Comparison of ENCODE assay signal across 22 cellular contexts in the genomic region with DNA sequence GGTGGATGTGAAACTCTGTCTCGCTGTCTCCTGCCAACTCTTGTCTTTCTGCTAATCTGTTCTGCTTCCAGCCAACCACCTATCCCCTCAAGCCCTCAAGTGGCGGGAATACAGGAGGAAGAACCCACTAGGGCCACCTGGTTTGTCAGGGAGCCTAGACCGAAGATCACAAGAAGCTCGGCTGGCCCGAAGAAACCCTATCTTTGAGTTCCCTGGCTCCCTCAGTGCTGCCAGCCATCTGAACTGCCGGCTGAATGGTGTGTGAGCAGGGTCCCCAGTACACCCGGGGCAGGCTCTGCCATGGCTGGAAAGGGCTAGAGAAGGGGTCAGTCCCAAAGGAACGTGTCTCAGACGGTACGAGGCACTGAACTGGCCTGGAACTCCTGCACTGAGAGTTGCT. TPM values are rescaled to one million over a fixed set of nuclear protein-coding genes. Genes with fewer than 3 reads are reported as not detected.
DNase-seq lines count a peak whose midpoint lies in the region; ATAC-seq and TF ChIP-seq lines count a peak whose summit lies in the region.
"Had no signal": no experiment of that assay in that cellular context is flagged by ENCODE, and none has a peak within 500 bp of the region (broad histone marks: within the 10 kb centered on the region; RNA-seq: fewer than 3 reads in every experiment).

No MANE protein-coding gene starts in this region.

- peak overlapping the region; percentile 20 to 81 (median 34) for H3K27ac ChIP-seq in esophagus muscularis mucosa (replicated peaks in 1 of 4)
- peak overlapping the region; percentile 83 to 95 (median 90) for H3K27ac ChIP-seq in gastrocnemius medialis
- H3K27ac ChIP-seq: 22Rv1; BLaER1 treated with 17β-estradiol and CSF1 and Interleukin-3, amounts not matched to agents 10 nM and 100 nM; Peyer's patch had no signal

- TF ChIP-seq EP300 in esophagus muscularis mucosa (IDR thresholded peaks at IDR 0.05): no peak

- TF ChIP-seq POLR2A in esophagus muscularis mucosa (IDR thresholded peaks at IDR 0.05; ENCODE audit: low read depth) (no peak), gastrocnemius medialis (IDR thresholded peaks at IDR 0.05) (no peak)

- DNase-seq in T-helper 2 cell treated with Interferon-gamma antibody and Interleukin-4, amounts not matched to agents 5 μg/mL and 100 μg/mL, for 36 hours (ENCODE audit: low spot score): no peak
- DNase-seq in T-helper 2 cell: no peak
- no peak for DNase-seq in esophagus muscularis mucosa (ENCODE audit: extremely low spot score)
- no peak for DNase-seq in gastrocnemius medialis
- DNase-seq in posterior cingulate gyrus: no peak
- DNase-seq in posterior vena cava (ENCODE audit: low spot score): no peak
- no peak for DNase-seq in SIG-M5 treated with dmso at 0.1 percent for 504 hours (lab: John Stamatoyannopoulos, UW; ENCODE audit: unreplicated experiment)
- DNase-seq: Caco-2; CD4-positive, alpha-beta memory T cell; DMS153; GOT3; HCEC 1CT; MV-4-11; NCI-H1105 treated with DMSO at 0.1 percent for 48 hours; NCI-H2029 treated with DMSO at 0.1 percent for 48 hours; NCI-H2171; NCI-H524 treated with DMSO at 0.1 percent for 48 hours; Peyer's patch had no signal

- intact Hi-C loops in esophagus muscularis mucosa (cut with DNase I): loop anchor here (2.0 kb wide), 1 partner anchor 67 kb away; no protein-coding TSS in a partner anchor
- intact Hi-C loops in gastrocnemius medialis (cut with DNase I; ENCODE audit: low total_unique reads): loop anchor here (2.0 to 10.0 kb wide), 2 partner anchors 45 to 271 kb away; no protein-coding TSS in a partner anchor
- intact Hi-C loops in posterior cingulate gyrus (cut with DNase I): loop anchor here (10.0 kb wide), 1 partner anchor 281 kb away; no protein-coding TSS in a partner anchor
- intact Hi-C loops in posterior vena cava (cut with DNase I): loop anchor here (2.0 to 10.0 kb wide), 3 partner anchors 65 to 441 kb away; a partner anchor contains a TSS

- H3K4me3 ChIP-seq in esophagus muscularis mucosa: no peak overlapping the region
- H3K4me3 ChIP-seq in gastrocnemius medialis: no peak overlapping the region
- H3K4me3 ChIP-seq: BLaER1 treated with 17β-estradiol and CSF1 and Interleukin-3, amounts not matched to agents 10 nM and 100 nM; Peyer's patch had no signal

- 80% methylated on average over 9 of the region's 10 CpGs for WGBS in esophagus muscularis mucosa

- no peaks in the 10 kb centered on the region for H3K9me3 Mint-ChIP-seq in T-helper 2 cell treated with Interferon-gamma antibody and Interleukin-4, amounts not matched to agents 5 μg/mL and 100 μg/mL, for 36 hours
- H3K9me3 Mint-ChIP-seq: CD4-positive, alpha-beta memory T cell; IgD-negative memory B cell had no signal

- TF ChIP-seq CTCF in esophagus muscularis mucosa (IDR thresholded peaks at IDR 0.05): no peak
- TF ChIP-seq CTCF in gastrocnemius medialis (IDR thresholded peaks at IDR 0.05 in 4 of 5, conservative IDR thresholded peaks at IDR 0.05 in 1 of 5): no peak

- H3K36me3 Mint-ChIP-seq in T-helper 2 cell treated with Interferon-gamma antibody and Interleukin-4, amounts not matched to agents 5 μg/mL and 100 μg/mL, for 36 hours (ENCODE audit: low read depth): no peaks in the 10 kb centered on the region
- H3K36me3 Mint-ChIP-seq: CD4-positive, alpha-beta memory T cell; IgD-negative memory B cell had no signal

- in situ Hi-C loops in gastrocnemius medialis (cut with MboI; ENCODE audit: low sequenced_read_pairs in 4 of 4): loop anchor here in 2 of 4 donors (10.0 to 25.0 kb wide), 3 partner anchors 106 to 444 kb away; a partner anchor contains a TSS

- H3K27me3 Mint-ChIP-seq in T-helper 2 cell treated with Interferon-gamma antibody and Interleukin-4, amounts not matched to agents 5 μg/mL and 100 μg/mL, for 36 hours (ENCODE audit: low read depth): no peaks in the 10 kb centered on the region
- H3K27me3 Mint-ChIP-seq: CD4-positive, alpha-beta memory T cell; IgD-negative memory B cell had no signal

- H3K36me3 ChIP-seq in esophagus muscularis mucosa (peaks cover 53 to 67% (median 62%) of the 10 kb centered on the region in 4 donors), gastrocnemius medialis (peaks cover 0 to 44% of the 10 kb centered on the region in 2 donors)

- H3K27ac Mint-ChIP-seq in T-helper 2 cell treated with Interferon-gamma antibody and Interleukin-4, amounts not matched to agents 5 μg/mL and 100 μg/mL, for 36 hours: peak overlapping the region; percentile 29
- H3K27ac Mint-ChIP-seq: IgD-negative memory B cell had no signal

- H3K4me3 Mint-ChIP-seq in T-helper 2 cell treated with Interferon-gamma antibody and Interleukin-4, amounts not matched to agents 5 μg/mL and 100 μg/mL, for 36 hours: no peak overlapping the region
- H3K4me3 Mint-ChIP-seq: CD4-positive, alpha-beta memory T cell; IgD-negative memory B cell had no signal

- H3K9me3 ChIP-seq in esophagus muscularis mucosa: no peaks in the 10 kb centered on the region
- H3K9me3 ChIP-seq in gastrocnemius medialis: no peaks in the 10 kb centered on the region
- H3K9me3 ChIP-seq: BLaER1 treated with 17β-estradiol and CSF1 and Interleukin-3, amounts not matched to agents 10 nM and 100 nM; Caco-2; Peyer's patch had no signal

- ATAC-seq in gastrocnemius medialis (no peak), HG03378 (IDR thresholded peaks at IDR 0.05; ENCODE audit: unreplicated experiment) (no peak)

- no peaks in the 10 kb centered on the region for H3K27me3 ChIP-seq in esophagus muscularis mucosa
- no peaks in the 10 kb centered on the region for H3K27me3 ChIP-seq in gastrocnemius medialis
- H3K27me3 ChIP-seq: BLaER1 treated with 17β-estradiol and CSF1 and Interleukin-3, amounts not matched to agents 10 nM and 100 nM; Peyer's patch had no signal

- no peaks in the 10 kb centered on the region for H3K4me1 Mint-ChIP-seq in T-helper 2 cell treated with Interferon-gamma antibody and Interleukin-4, amounts not matched to agents 5 μg/mL and 100 μg/mL, for 36 hours (ENCODE audit: low read depth)
- H3K4me1 Mint-ChIP-seq: CD4-positive, alpha-beta memory T cell had no signal

- H3K4me1 ChIP-seq in esophagus muscularis mucosa (peaks cover 17 to 42% (median 36%) of the 10 kb centered on the region in 4 donors), gastrocnemius medialis (peaks cover 64 to 85% of the 10 kb centered on the region in 2 donors)
- H3K4me1 ChIP-seq: Caco-2, Peyer's patch had no signal

RNA-seq across cellular contexts. Expression of a gene that starts 49.2 kb away (rescaled TPM):
- total RNA-seq in esophagus muscularis mucosa: 10 to 100 TPM; 48.2 to 80.6 (median 63.4) TPM
- total RNA-seq in gastrocnemius medialis: 100 to 1,000 TPM in 1 of 4 donors, 10 to 100 TPM in 3; 48.1 to 108 (median 65.4) TPM
- 10 to 100 TPM; 50.8 to 61.1 TPM for total RNA-seq in posterior vena cava
